9 cellular contexts compared by ENCODE assay signal in genomic region chrX:68710870-68711576, GRCh38.
DNase-seq lines count a peak whose midpoint lies in the region; ATAC-seq, FAIRE-seq and TF ChIP-seq lines count a peak whose summit lies in the region.
"Had no signal": no experiment of that assay in that cellular context is flagged by ENCODE, and none has a peak within 500 bp of the region (broad histone marks: within the 10 kb centered on the region; RNA-seq: fewer than 3 reads in every experiment).

No MANE protein-coding gene starts in this region.

- no peaks in the 10 kb centered on the region for H3K4me1 ChIP-seq in astrocyte (ENCODE audit: insufficient read depth, low read length)

- H3K79me2 ChIP-seq in astrocyte (ENCODE audit: insufficient read depth, low read length), result no peaks in the 10 kb centered on the region

- no peaks in the 10 kb centered on the region for H3K9me3 Mint-ChIP-seq in astrocyte (ENCODE audit: unreplicated experiment)
- H3K9me3 Mint-ChIP-seq: IgD-negative memory B cell had no signal

- peaks cover 9% of the 10 kb centered on the region for H3K27me3 Mint-ChIP-seq in astrocyte (ENCODE audit: low read depth, unreplicated experiment)

- H3K36me3 Mint-ChIP-seq in astrocyte (ENCODE audit: low read depth, unreplicated experiment), result no peaks in the 10 kb centered on the region
- H3K36me3 Mint-ChIP-seq: IgD-negative memory B cell had no signal

- no peak for TF ChIP-seq POLR2A in GM12892 (IDR thresholded peaks at IDR 0.05; ENCODE audit: low read depth, low read length)

- no peaks in the 10 kb centered on the region for H3K36me3 ChIP-seq in astrocyte (ENCODE audit: insufficient read depth, low read length)

- no peak overlapping the region for H3K4me2 ChIP-seq in astrocyte (ENCODE audit: low read length)

- FAIRE-seq in GM12892 (lab: Jason Lieb, UNC), result no peak
- FAIRE-seq in astrocyte (lab: Jason Lieb, UNC), result peak; percentile 91

- peak; percentile 35 for TF ChIP-seq CTCF in astrocyte (IDR thresholded peaks at IDR 0.05; ENCODE audit: insufficient read depth, low read depth, low read length)

- no peak overlapping the region for H3K4me3 Mint-ChIP-seq in astrocyte (ENCODE audit: unreplicated experiment)
- H3K4me3 Mint-ChIP-seq: IgD-negative memory B cell had no signal

- H3K27me3 ChIP-seq in astrocyte (ENCODE audit: insufficient read depth, low read length), result no peaks in the 10 kb centered on the region

- peak; percentile 68 for DNase-seq in AG20443 (ENCODE audit: low spot score)
- peak; percentile 38 for DNase-seq in GM12892 (ENCODE audit: insufficient read length)
- DNase-seq in KBM-7, result peak; percentile 57
- DNase-seq in astrocyte (ENCODE audit: low read depth), result peak; percentile 18
- peak; percentile 65 for DNase-seq in kidney tubule cell (ENCODE audit: low spot score)
- no peak for DNase-seq in germinal center (ENCODE audit: low spot score)
- no peak for DNase-seq in NCI-H2081 treated with DMSO at 0.1 percent for 48 hours (lab: John Stamatoyannopoulos, UW)

- no peak overlapping the region for H3K9ac ChIP-seq in astrocyte (ENCODE audit: low read length)

- H4K20me1 ChIP-seq in astrocyte (ENCODE audit: insufficient read depth, low read length), result no peaks in the 10 kb centered on the region

- no peak overlapping the region for H3K27ac Mint-ChIP-seq in astrocyte (ENCODE audit: unreplicated experiment)
- H3K27ac Mint-ChIP-seq: IgD-negative memory B cell had no signal

- in situ Hi-C loops in KBM-7 (cut with MboI; ENCODE audit: low pct_unique_long_range_greater_than_20kb, low sequenced_read_pairs), result loop anchor here (25.0 kb wide), 2 partner anchors 199 to 524 kb away; no protein-coding TSS in a partner anchor

- no peak overlapping the region for H3K27ac ChIP-seq in astrocyte (ENCODE audit: low read depth, low read length)

- H3K9me3 ChIP-seq in astrocyte (ENCODE audit: insufficient read depth, low read depth, low read length), result no peaks in the 10 kb centered on the region

- H3K4me1 Mint-ChIP-seq in astrocyte (ENCODE audit: low read depth, unreplicated experiment), result no peaks in the 10 kb centered on the region
- H3K4me1 Mint-ChIP-seq: IgD-negative memory B cell had no signal

- no peak overlapping the region for H2AFZ ChIP-seq in astrocyte (ENCODE audit: low read depth, low read length)

- no peak for ATAC-seq in GM21825 (IDR thresholded peaks at IDR 0.05; ENCODE audit: unreplicated experiment)

- H3K4me3 ChIP-seq in astrocyte (ENCODE audit: insufficient read depth, low read depth, low read length), result no peak overlapping the region

Comparison
In these comparisons a context has a peak if more than half of its experiments do, and no peak if none do; other contexts are left out.
1. DNase-seq: peak in AG20443 (single experiment), GM12892 (single experiment), KBM-7 (single experiment), astrocyte (single experiment) and kidney tubule cell (single experiment); none in germinal center (single experiment) and NCI-H2081 treated with DMSO at 0.1 percent for 48 hours (single experiment).